8 cellular contexts compared by ENCODE assay signal in genomic region chr3:15557511-15557946, GRCh38. TPM values are rescaled to one million over a fixed set of nuclear protein-coding genes. Genes with fewer than 3 reads are reported as not detected.
A peak's percentile ranks its signal among the peaks of the same experiment; 100 is the strongest.
DNase-seq lines count a peak whose midpoint lies in the region; ATAC-seq and TF ChIP-seq lines count a peak whose summit lies in the region.

No MANE protein-coding gene starts in this region.

- H3K27me3 Mint-ChIP-seq in IgD-negative memory B cell: no peaks in the 10 kb centered on the region
- no peaks in the 10 kb centered on the region for H3K27me3 Mint-ChIP-seq in activated naive CD4-positive, alpha-beta T cell treated with anti-CD3 and anti-CD28 coated beads for 36 hours (ENCODE audit: low read depth)

- H3K4me1 ChIP-seq in cardiac muscle cell (ENCODE audit: low read depth): no peaks in the 10 kb centered on the region

- intact Hi-C loops in activated naive CD4-positive, alpha-beta T cell treated with anti-CD3 and anti-CD28 coated beads for 36 hours (cut with micrococcal nuclease): loop anchor here (1.0 to 5.0 kb wide), 8 partner anchors 23 to 450 kb away; partner anchors contain the start of genes EAF1 and METTL6
- intact Hi-C loops in sciatic nerve (cut with DNase I): loop anchor here (10.0 kb wide), 1 partner anchor 363 kb away; no protein-coding TSS in a partner anchor

- CTCF ChIA-PET in activated naive CD4-positive, alpha-beta T cell treated with anti-CD3 and anti-CD28 coated beads for 36 hours (lab: Charles Lee): interaction anchor here (0.6 to 2.9 kb wide), 24 partner anchors 13 to 581 kb away, joined by 3 to 24 read pairs (median 3); no protein-coding TSS in a partner anchor

- H3K9me3 Mint-ChIP-seq in IgD-negative memory B cell: no peaks in the 10 kb centered on the region
- H3K9me3 Mint-ChIP-seq in activated naive CD4-positive, alpha-beta T cell treated with anti-CD3 and anti-CD28 coated beads for 36 hours: no peaks in the 10 kb centered on the region

- peak overlapping the region; percentile 8 to 89 (median 39) for H3K27ac Mint-ChIP-seq in IgD-negative memory B cell
- no peak overlapping the region for H3K27ac Mint-ChIP-seq in activated naive CD4-positive, alpha-beta T cell treated with anti-CD3 and anti-CD28 coated beads for 36 hours

- peaks cover 1% of the 10 kb centered on the region for H3K36me3 Mint-ChIP-seq in IgD-negative memory B cell
- peaks cover 7% of the 10 kb centered on the region for H3K36me3 Mint-ChIP-seq in activated naive CD4-positive, alpha-beta T cell treated with anti-CD3 and anti-CD28 coated beads for 36 hours (ENCODE audit: low read depth)

- H3K27ac ChIP-seq in cardiac muscle cell: no peak overlapping the region

- no peaks in the 10 kb centered on the region for H3K9me3 ChIP-seq in cardiac muscle cell (ENCODE audit: low read depth)

- peaks cover 3% of the 10 kb centered on the region for H3K36me3 ChIP-seq in cardiac muscle cell

- peak overlapping the region in 1 of 4 donors; percentile 91 for H3K4me3 Mint-ChIP-seq in IgD-negative memory B cell
- H3K4me3 Mint-ChIP-seq in activated naive CD4-positive, alpha-beta T cell treated with anti-CD3 and anti-CD28 coated beads for 36 hours: no peak overlapping the region

- peaks cover 20 to 24% (median 22%) of the 10 kb centered on the region in 3 donors for H3K4me1 Mint-ChIP-seq in IgD-negative memory B cell
- H3K4me1 Mint-ChIP-seq in activated naive CD4-positive, alpha-beta T cell treated with anti-CD3 and anti-CD28 coated beads for 36 hours (ENCODE audit: low read depth): peaks cover 16% of the 10 kb centered on the region

- H3K4me3 ChIP-seq in cardiac muscle cell: no peak overlapping the region

- ATAC-seq in GM21360 (IDR thresholded peaks at IDR 0.05; ENCODE audit: unreplicated experiment) (peak; percentile 65), sciatic nerve (peak; percentile 82), HG03097 (IDR thresholded peaks at IDR 0.05; ENCODE audit: low FRiP score, unreplicated experiment) (no peak)

- DNase-seq in DMS114 treated with DMSO at 0.1 percent for 48 hours (lab: John Stamatoyannopoulos, UW; ENCODE audit: unreplicated experiment) (peak; percentile 68), SHP77 (lab: John Stamatoyannopoulos, UW) (peak; percentile 13 to 36), cardiac muscle cell (ENCODE audit: low read depth in 1 of 2, low spot score in 1 of 2) (peak; percentile 59 to 87), sciatic nerve (ENCODE audit: low spot score) (no peak)
- DNase-seq in activated naive CD4-positive, alpha-beta T cell treated with anti-CD3 and anti-CD28 coated beads for 36 hours: peak; percentile 77

- TF ChIP-seq CTCF in cardiac muscle cell (IDR thresholded peaks at IDR 0.05; ENCODE audit: low read depth, low read length): peak; percentile 56

- H3K27me3 ChIP-seq in cardiac muscle cell: no peaks in the 10 kb centered on the region

RNA-seq across cellular contexts. Expression of gene COLQ, which starts 36.0 kb away (rescaled TPM):
- polyA plus RNA-seq in IgD-negative memory B cell (not detected), cardiac muscle cell (7.5 and 12.6 TPM in 2 replicates)
- total RNA-seq in activated naive CD4-positive, alpha-beta T cell treated with anti-CD3 and anti-CD28 coated beads for 36 hours: under 1 TPM; 0.25 to 0.62 TPM
- total RNA-seq in cardiac muscle cell (4.5 and 10.4 TPM in 2 replicates), sciatic nerve (6.3 TPM)

RNA-seq across cellular contexts. Expression of gene HACL1, which starts 43.8 kb away (rescaled TPM):
- polyA plus RNA-seq in IgD-negative memory B cell (32.0 TPM), cardiac muscle cell (11.0 and 24.6 TPM in 2 replicates)
- total RNA-seq in activated naive CD4-positive, alpha-beta T cell treated with anti-CD3 and anti-CD28 coated beads for 36 hours: 10 to 100 TPM; 25.3 to 26.5 TPM
- total RNA-seq in cardiac muscle cell (7.8 and 11.2 TPM in 2 replicates), sciatic nerve (25.3 TPM)

RNA-seq across cellular contexts. Expression of gene BTD, which starts 44.0 kb away (rescaled TPM):
- polyA plus RNA-seq in IgD-negative memory B cell (13.0 TPM), cardiac muscle cell (13.8 and 14.4 TPM in 2 replicates)
- 1 to 10 TPM; 8.7 to 9.7 TPM for total RNA-seq in activated naive CD4-positive, alpha-beta T cell treated with anti-CD3 and anti-CD28 coated beads for 36 hours
- total RNA-seq in cardiac muscle cell (9.4 and 12.9 TPM in 2 replicates), sciatic nerve (22.5 TPM)
